Comparison of ENCODE assay signal across 24 cellular contexts in genomic region chr13:40688781-40689180, GRCh38. TPM values are rescaled to one million over a fixed set of nuclear protein-coding genes. Genes with fewer than 3 reads are reported as not detected.
DNase-seq lines count a peak whose midpoint lies in the region; TF ChIP-seq lines count a peak whose summit lies in the region.
"Had no signal": no experiment of that assay in that cellular context is flagged by ENCODE, and none has a peak within 500 bp of the region (broad histone marks: within the 10 kb centered on the region; RNA-seq: fewer than 3 reads in every experiment).

No MANE protein-coding gene starts in this region.

- DNase-seq in Karpas-422 (peak; percentile 59), esophagus muscularis mucosa (ENCODE audit: extremely low spot score) (peak; percentile 62), DMS79 (lab: John Stamatoyannopoulos, UW) (no peak), neural progenitor cell (ENCODE audit: low spot score) (no peak)
- DNase-seq in activated naive CD8-positive, alpha-beta T cell treated with anti-CD3 and anti-CD28 coated beads for 36 hours = no peak
- DNase-seq: ACHN; BE2C; C1 segment of cervical spinal cord; CD4-positive, alpha-beta memory T cell; CD4-positive, CD25-positive, alpha-beta regulatory T cell; CD8-positive, alpha-beta memory T cell; COR-L47; DMS 273 treated with DMSO at 0.1 percent for 48 hours; DMS153; DMS53; DMS79 treated with DMSO at 0.1 percent for 48 hours; EL; GDM1 had no signal

- H3F3A ChIP-seq in DOHH2 (ENCODE audit: control insufficient read depth, insufficient read depth) (peaks cover 32% of the 10 kb centered on the region), SU-DHL-6 (ENCODE audit: insufficient read depth) (peaks cover 71% of the 10 kb centered on the region), neural progenitor cell (ENCODE audit: low read depth) (no peaks in the 10 kb centered on the region)

- no peak for TF ChIP-seq POLR2A in esophagus muscularis mucosa (IDR thresholded peaks at IDR 0.05; ENCODE audit: low read depth)

- peak overlapping the region; percentile 99 for H2AFZ ChIP-seq in Karpas-422 (ENCODE audit: low read length)
- H2AFZ ChIP-seq in SU-DHL-6 (ENCODE audit: low read depth, low read length, severe bottlenecking) = peak overlapping the region; percentile 79
- no peak overlapping the region for H2AFZ ChIP-seq in neural progenitor cell (replicated peaks)

- H3K36me3 ChIP-seq in DOHH2 (ENCODE audit: control insufficient read depth, low read length) = peaks cover 7% of the 10 kb centered on the region; the same call in 1 of the 2 replicates
- no peaks in the 10 kb centered on the region for H3K36me3 ChIP-seq in Karpas-422 (ENCODE audit: insufficient read depth, low read length)
- H3K36me3 ChIP-seq in SU-DHL-6 (ENCODE audit: low read length) = no peaks in the 10 kb centered on the region
- H3K36me3 ChIP-seq in esophagus muscularis mucosa = no peaks in the 10 kb centered on the region
- no peaks in the 10 kb centered on the region for H3K36me3 ChIP-seq in neural progenitor cell
- H3K36me3 ChIP-seq: BE2C, BLaER1 had no signal

- 91% methylated on average over 3 of the region's 3 CpGs for WGBS in esophagus muscularis mucosa

- no peaks in the 10 kb centered on the region for H3K36me3 Mint-ChIP-seq in activated naive CD8-positive, alpha-beta T cell treated with anti-CD3 and anti-CD28 coated beads for 36 hours
- no peaks in the 10 kb centered on the region for H3K36me3 Mint-ChIP-seq in neural progenitor cell
- H3K36me3 Mint-ChIP-seq: CD14-positive monocyte; CD4-positive, alpha-beta memory T cell; CD8-positive, alpha-beta memory T cell had no signal

- H3K4me1 ChIP-seq in DOHH2 (ENCODE audit: control insufficient read depth, low read length) = peaks cover 71% of the 10 kb centered on the region
- H3K4me1 ChIP-seq in Karpas-422 (ENCODE audit: low read length) = peaks cover 52% of the 10 kb centered on the region
- H3K4me1 ChIP-seq in esophagus muscularis mucosa = peaks cover 0 to 8% (median 3%) of the 10 kb centered on the region in 4 donors
- no peaks in the 10 kb centered on the region for H3K4me1 ChIP-seq in neural progenitor cell
- H3K4me1 ChIP-seq: BE2C, BLaER1 had no signal

- peaks cover 5% of the 10 kb centered on the region; the same call in 1 of the 2 replicates for H3K79me2 ChIP-seq in DOHH2 (ENCODE audit: control insufficient read depth, low read length)
- H3K79me2 ChIP-seq in Karpas-422 (ENCODE audit: low read length) = no peaks in the 10 kb centered on the region
- no peaks in the 10 kb centered on the region for H3K79me2 ChIP-seq in SU-DHL-6 (ENCODE audit: insufficient read depth, low read length)
- no peaks in the 10 kb centered on the region for H3K79me2 ChIP-seq in neural progenitor cell (ENCODE audit: low read depth)

- no peak overlapping the region for H3K4me3 ChIP-seq in DOHH2 (ENCODE audit: low read length)
- H3K4me3 ChIP-seq in Karpas-422 (ENCODE audit: low read length) = no peak overlapping the region
- no peak overlapping the region for H3K4me3 ChIP-seq in SU-DHL-6 (ENCODE audit: insufficient read depth, low read length, poor library complexity, severe bottlenecking)
- no peak overlapping the region for H3K4me3 ChIP-seq in esophagus muscularis mucosa
- H3K4me3 ChIP-seq in neural progenitor cell = no peak overlapping the region
- H3K4me3 ChIP-seq: BLaER1, GM12878 had no signal

- no peaks in the 10 kb centered on the region for H3K4me1 Mint-ChIP-seq in activated naive CD8-positive, alpha-beta T cell treated with anti-CD3 and anti-CD28 coated beads for 36 hours
- peaks cover 2% of the 10 kb centered on the region for H3K4me1 Mint-ChIP-seq in neural progenitor cell
- H3K4me1 Mint-ChIP-seq: CD14-positive monocyte; CD4-positive, alpha-beta memory T cell; CD4-positive, CD25-positive, alpha-beta regulatory T cell; CD8-positive, alpha-beta memory T cell had no signal

- peak overlapping the region; percentile 26 for H3K9ac ChIP-seq in Karpas-422 (ENCODE audit: low read length)
- peak overlapping the region; percentile 34 for H3K9ac ChIP-seq in SU-DHL-6 (ENCODE audit: low read length)
- no peak overlapping the region for H3K9ac ChIP-seq in neural progenitor cell
- H3K9ac ChIP-seq: BLaER1 had no signal

- no peaks in the 10 kb centered on the region for H3K27me3 Mint-ChIP-seq in activated naive CD8-positive, alpha-beta T cell treated with anti-CD3 and anti-CD28 coated beads for 36 hours
- no peaks in the 10 kb centered on the region for H3K27me3 Mint-ChIP-seq in neural progenitor cell (ENCODE audit: insufficient read depth, low read depth)
- H3K27me3 Mint-ChIP-seq: CD4-positive, alpha-beta memory T cell; CD4-positive, CD25-positive, alpha-beta regulatory T cell; CD8-positive, alpha-beta memory T cell had no signal

- TF ChIP-seq CTCF in DOHH2 (IDR thresholded peaks at IDR 0.05; ENCODE audit: low read depth, low read length, poor library complexity, severe bottlenecking) = no peak
- no peak for TF ChIP-seq CTCF in SU-DHL-6 (IDR thresholded peaks at IDR 0.05; ENCODE audit: insufficient read depth, low read length, poor library complexity, severe bottlenecking)
- TF ChIP-seq CTCF in esophagus muscularis mucosa (IDR thresholded peaks at IDR 0.05) = no peak
- TF ChIP-seq CTCF in neural progenitor cell (IDR thresholded peaks at IDR 0.05) = no peak

- H3K4me3 Mint-ChIP-seq in activated naive CD8-positive, alpha-beta T cell treated with anti-CD3 and anti-CD28 coated beads for 36 hours = no peak overlapping the region
- H3K4me3 Mint-ChIP-seq in neural progenitor cell = no peak overlapping the region
- H3K4me3 Mint-ChIP-seq: CD14-positive monocyte; CD4-positive, alpha-beta memory T cell; CD4-positive, CD25-positive, alpha-beta regulatory T cell; CD8-positive, alpha-beta memory T cell had no signal

- no peak overlapping the region for H3K27ac Mint-ChIP-seq in activated naive CD8-positive, alpha-beta T cell treated with anti-CD3 and anti-CD28 coated beads for 36 hours
- no peak overlapping the region for H3K27ac Mint-ChIP-seq in neural progenitor cell
- H3K27ac Mint-ChIP-seq: CD14-positive monocyte; CD4-positive, CD25-positive, alpha-beta regulatory T cell had no signal

- H3K27ac ChIP-seq in DOHH2 (ENCODE audit: low read depth, low read length) (peak overlapping the region; percentile 37), Karpas-422 (ENCODE audit: low read length) (peak overlapping the region; percentile 97), SU-DHL-6 (ENCODE audit: low read depth, low read length) (peak overlapping the region; percentile 98), esophagus muscularis mucosa (replicated peaks in 1 of 4) (no peak overlapping the region), neural progenitor cell (no peak overlapping the region)
- H3K27ac ChIP-seq: 22Rv1, BLaER1 had no signal

- intact Hi-C loops in esophagus muscularis mucosa (cut with DNase I) = loop anchor here (10.0 kb wide), 1 partner anchor 744 kb away; no protein-coding TSS in a partner anchor

- H3K4me2 ChIP-seq in DOHH2 (ENCODE audit: low read length) (peak overlapping the region; percentile 44), Karpas-422 (ENCODE audit: low read depth, low read length, poor library complexity, severe bottlenecking) (peak overlapping the region; percentile 55), SU-DHL-6 (ENCODE audit: low read depth, low read length, poor library complexity, severe bottlenecking) (peak overlapping the region; percentile 52), neural progenitor cell (no peak overlapping the region)
- H3K4me2 ChIP-seq: BLaER1 had no signal

- H3K27me3 ChIP-seq in DOHH2 (ENCODE audit: control insufficient read depth, low read length) (no peaks in the 10 kb centered on the region), Karpas-422 (ENCODE audit: low read length) (no peaks in the 10 kb centered on the region), SU-DHL-6 (ENCODE audit: low read length) (no peaks in the 10 kb centered on the region), esophagus muscularis mucosa (no peaks in the 10 kb centered on the region), neural progenitor cell (no peaks in the 10 kb centered on the region)
- H3K27me3 ChIP-seq: BE2C, BLaER1 had no signal

- H3K9me2 ChIP-seq in DOHH2 (replicated peaks; ENCODE audit: control insufficient read depth, low read length) = no peaks in the 10 kb centered on the region
- H3K9me2 ChIP-seq in Karpas-422 (replicated peaks; ENCODE audit: insufficient read depth, low read length) = no peaks in the 10 kb centered on the region
- no peaks in the 10 kb centered on the region for H3K9me2 ChIP-seq in SU-DHL-6 (replicated peaks; ENCODE audit: insufficient read depth, low read length)

- no peaks in the 10 kb centered on the region for H3K9me3 Mint-ChIP-seq in activated naive CD8-positive, alpha-beta T cell treated with anti-CD3 and anti-CD28 coated beads for 36 hours
- no peaks in the 10 kb centered on the region for H3K9me3 Mint-ChIP-seq in neural progenitor cell
- H3K9me3 Mint-ChIP-seq: CD4-positive, alpha-beta memory T cell; CD8-positive, alpha-beta memory T cell had no signal

- TF ChIP-seq EP300 in esophagus muscularis mucosa (IDR thresholded peaks at IDR 0.05) = no peak

- peaks cover 4% of the 10 kb centered on the region; the same call in 1 of the 2 replicates for H3K9me3 ChIP-seq in DOHH2 (ENCODE audit: control insufficient read depth, insufficient read depth, low read length)
- no peaks in the 10 kb centered on the region for H3K9me3 ChIP-seq in Karpas-422 (ENCODE audit: low read length)
- H3K9me3 ChIP-seq in SU-DHL-6 (ENCODE audit: insufficient read depth, low read length) = no peaks in the 10 kb centered on the region
- H3K9me3 ChIP-seq in esophagus muscularis mucosa = no peaks in the 10 kb centered on the region
- no peaks in the 10 kb centered on the region for H3K9me3 ChIP-seq in neural progenitor cell (ENCODE audit: low read depth)
- H3K9me3 ChIP-seq: BE2C, BLaER1 had no signal

- H4K20me1 ChIP-seq in DOHH2 (ENCODE audit: control insufficient read depth, insufficient read depth, low read depth, low read length) = no peaks in the 10 kb centered on the region
- H4K20me1 ChIP-seq in Karpas-422 (ENCODE audit: insufficient read depth, low read depth, low read length) = no peaks in the 10 kb centered on the region
- no peaks in the 10 kb centered on the region for H4K20me1 ChIP-seq in SU-DHL-6 (ENCODE audit: low read depth, low read length)
- no peaks in the 10 kb centered on the region for H4K20me1 ChIP-seq in neural progenitor cell (ENCODE audit: low read depth)
- H4K20me1 ChIP-seq: BLaER1 had no signal

RNA-seq across cellular contexts. Expression of gene FOXO1, which starts 22.3 kb away (rescaled TPM):
- 27.6 and 51.6 TPM in 2 replicates for total RNA-seq in Karpas-422 (2014; rRNA removed; shearing (Covaris generic); ENCODE audit: low replicate concordance)
- total RNA-seq in esophagus muscularis mucosa (10 to 100 TPM; 65.6 to 87.4 (median 78.5) TPM), neural progenitor cell (ENCODE audit: low replicate concordance) (3.7 and 3.8 TPM in 2 replicates)
- total RNA-seq in activated naive CD8-positive, alpha-beta T cell treated with anti-CD3 and anti-CD28 coated beads for 36 hours = 10 to 100 TPM; 38.4 to 38.7 TPM

Comparison
In these comparisons a context has a peak if more than half of its experiments do, and no peak if none do; other contexts are left out.
1. H3K27ac ChIP-seq: peak in DOHH2 (single experiment), Karpas-422 (single experiment) and SU-DHL-6 (single experiment); none in esophagus muscularis mucosa (0 of 4) and neural progenitor cell (single experiment).
2. DNase-seq: peak in Karpas-422 (single experiment) and esophagus muscularis mucosa (single experiment); none in activated naive CD8-positive, alpha-beta T cell treated with anti-CD3 and anti-CD28 coated beads for 36 hours (single experiment), DMS79 (single experiment) and neural progenitor cell (single experiment).